In genomic region chr9:77600810-77601209, GRCh38 we compare ENCODE assay signal across 20 cellular contexts. TPM values are rescaled to one million over a fixed set of nuclear protein-coding genes. Genes with fewer than 3 reads are reported as not detected.
DNase-seq lines count a peak whose midpoint lies in the region; ATAC-seq and TF ChIP-seq lines count a peak whose summit lies in the region.
"Had no signal": no experiment of that assay in that cellular context is flagged by ENCODE, and none has a peak within 500 bp of the region (broad histone marks: within the 10 kb centered on the region; RNA-seq: fewer than 3 reads in every experiment).

No MANE protein-coding gene starts in this region.

- no peak overlapping the region for H4K8ac ChIP-seq in H9 (replicated peaks; ENCODE audit: insufficient read length, low read depth, low read length)

- peaks cover 1% of the 10 kb centered on the region for H3K79me2 ChIP-seq in H9 (ENCODE audit: insufficient read depth, low read length)

- no peak overlapping the region for H2BK20ac ChIP-seq in H9 (ENCODE audit: low read depth, low read length, poor library complexity, severe bottlenecking)

- no peak overlapping the region for H4K5ac ChIP-seq in H9 (ENCODE audit: insufficient read length, low read depth, low read length)

- no peak overlapping the region for H3K14ac ChIP-seq in H9 (ENCODE audit: insufficient read depth, low read length)

- no peak overlapping the region for H3K23ac ChIP-seq in H9 (ENCODE audit: insufficient read length, low read depth, low read length)

- no peak overlapping the region for H2BK15ac ChIP-seq in H9 (ENCODE audit: low read depth, low read length)

- H3K36me3 Mint-ChIP-seq in H9 (ENCODE audit: insufficient read depth in 1 of 3, low read depth in 3 of 3) (no peaks in the 10 kb centered on the region; a peak in 1 of 7 replicates), WTC11 (no peaks in the 10 kb centered on the region)
- no peaks in the 10 kb centered on the region for H3K36me3 Mint-ChIP-seq in effector memory CD8-positive, alpha-beta T cell (ENCODE audit: insufficient read depth)
- H3K36me3 Mint-ChIP-seq: CD4-positive, CD25-positive, alpha-beta regulatory T cell; CD8-positive, alpha-beta memory T cell had no signal

- TF ChIP-seq CTCF in H9 (conservative IDR thresholded peaks at IDR 0.05): no peak
- TF ChIP-seq CTCF in WTC11 (IDR thresholded peaks at IDR 0.05): no peak
- no peak for TF ChIP-seq CTCF in esophagus muscularis mucosa (IDR thresholded peaks at IDR 0.05)

- POLR2A ChIA-PET in WTC11 (lab: Charles Lee): no interaction called here

- no peak overlapping the region for H3K4me3 ChIP-seq in esophagus muscularis mucosa

- no peak overlapping the region for H4K91ac ChIP-seq in H9 (ENCODE audit: insufficient read length, low read depth, low read length)

- WGBS in H9 (ENCODE audit: extremely low coverage, insufficient read length, low lambda C conversion rate): no CpG with 5 or more reads among the region's 18 CpGs
- WGBS in esophagus muscularis mucosa: 93% methylated on average over 18 of the region's 18 CpGs

- no peak overlapping the region for H3K4me2 ChIP-seq in H9 (ENCODE audit: insufficient read depth, insufficient read length, low read length)

- H3K79me1 ChIP-seq in H9 (ENCODE audit: insufficient read depth, low read depth, low read length, poor library complexity, severe bottlenecking): no peaks in the 10 kb centered on the region

- no peak overlapping the region; a peak in 1 of 5 replicates for H3K4me3 Mint-ChIP-seq in H9
- no peak overlapping the region for H3K4me3 Mint-ChIP-seq in WTC11
- H3K4me3 Mint-ChIP-seq in effector memory CD8-positive, alpha-beta T cell: no peak overlapping the region
- H3K4me3 Mint-ChIP-seq: CD4-positive, CD25-positive, alpha-beta regulatory T cell; CD8-positive, alpha-beta memory T cell had no signal

- no peak overlapping the region for H3K18ac ChIP-seq in H9 (ENCODE audit: insufficient read length, low read depth, low read length)

- TF ChIP-seq POLR2A in esophagus muscularis mucosa (IDR thresholded peaks at IDR 0.05; ENCODE audit: low read depth): no peak

- peak; percentile 19 for DNase-seq in Daoy (ENCODE audit: low read depth)
- no peak for DNase-seq in H9
- DNase-seq in WTC11 (ENCODE audit: low spot score): no peak
- peak; percentile 77 for DNase-seq in esophagus muscularis mucosa (ENCODE audit: extremely low spot score)
- DNase-seq in COLO829 (ENCODE audit: low spot score): no peak
- DNase-seq in DMS 273 treated with DMSO at 0.1 percent for 48 hours (lab: John Stamatoyannopoulos, UW): no peak
- no peak for DNase-seq in NCI-H526 treated with DMSO at 0.1 percent for 48 hours (lab: John Stamatoyannopoulos, UW)
- DNase-seq in effector memory CD8-positive, alpha-beta T cell: no peak
- DNase-seq: ACHN; Caco-2; CD4-positive, CD25-positive, alpha-beta regulatory T cell; CD8-positive, alpha-beta memory T cell; DMS153; DMS79; GF-D8; HCEC 1CT; IMR-90; KBM-7 had no signal

- H3K27me3 Mint-ChIP-seq in H9 (ENCODE audit: low read depth): no peaks in the 10 kb centered on the region
- H3K27me3 Mint-ChIP-seq in WTC11 (ENCODE audit: low read depth): no peaks in the 10 kb centered on the region
- H3K27me3 Mint-ChIP-seq in effector memory CD8-positive, alpha-beta T cell: peaks cover 10 to 37% of the 10 kb centered on the region in 2 donors

- CTCF ChIA-PET in WTC11 (lab: Charles Lee): interaction anchor here (1.1 kb wide), 1 partner anchor 144 kb away, joined by 3 read pairs; no protein-coding TSS in a partner anchor

- H3K9ac ChIP-seq in H9 (ENCODE audit: extremely low read depth, insufficient read length, low read length): no peak overlapping the region

- H2BK120ac ChIP-seq in H9 (ENCODE audit: low read depth, low read length, poor library complexity, severe bottlenecking): no peak overlapping the region

- H3K27me3 ChIP-seq in H9 (ENCODE audit: insufficient read depth, low read length) (no peaks in the 10 kb centered on the region), esophagus muscularis mucosa (no peaks in the 10 kb centered on the region)
- H3K27me3 ChIP-seq: BE2C had no signal

- H2BK5ac ChIP-seq in H9 (ENCODE audit: insufficient read length, low read length): no peak overlapping the region

- H3K9me3 ChIP-seq in H9 (ENCODE audit: control insufficient read depth, low read depth, low read length) (no peaks in the 10 kb centered on the region), esophagus muscularis mucosa (no peaks in the 10 kb centered on the region)
- H3K9me3 ChIP-seq: BE2C, Caco-2 had no signal

- H2BK12ac ChIP-seq in H9 (ENCODE audit: insufficient read length, low read depth, low read length): no peak overlapping the region

- no peak overlapping the region for H3T11ph ChIP-seq in H9 (ENCODE audit: low read length)

- intact Hi-C loops in esophagus muscularis mucosa (cut with DNase I): no loop called here

- H2AK5ac ChIP-seq in H9 (ENCODE audit: insufficient read length, low read length): no peak overlapping the region

- H3K27ac Mint-ChIP-seq in H9 (peak overlapping the region; percentile 12 to 80 (median 42); a peak in 4 of 7 replicates), WTC11 (peak overlapping the region; percentile 65)
- H3K27ac Mint-ChIP-seq in effector memory CD8-positive, alpha-beta T cell: no peak overlapping the region
- H3K27ac Mint-ChIP-seq: CD4-positive, CD25-positive, alpha-beta regulatory T cell; CD8-positive, alpha-beta memory T cell had no signal

- no peaks in the 10 kb centered on the region for H4K20me1 ChIP-seq in H9 (ENCODE audit: control insufficient read depth, insufficient read depth, insufficient read length)

- no peak for ATAC-seq in WTC11
- no peak for ATAC-seq in effector memory CD8-positive, alpha-beta T cell (replicated peaks)

- H3K4ac ChIP-seq in H9 (ENCODE audit: low read depth, low read length): no peak overlapping the region

- no peak overlapping the region for H3K27ac ChIP-seq in H9 (ENCODE audit: insufficient read length, low read depth, low read length)
- no peak overlapping the region for H3K27ac ChIP-seq in esophagus muscularis mucosa (replicated peaks in 1 of 4)

- H3K4me1 ChIP-seq in H9 (ENCODE audit: insufficient read depth, low read length): peaks cover 17% of the 10 kb centered on the region
- peaks cover 21 to 47% (median 43%) of the 10 kb centered on the region in 4 donors for H3K4me1 ChIP-seq in esophagus muscularis mucosa
- H3K4me1 ChIP-seq: Caco-2 had no signal

- H3K56ac ChIP-seq in H9 (ENCODE audit: insufficient read length, low read depth, low read length): no peak overlapping the region

- peaks cover 30 to 35% of the 10 kb centered on the region in 2 experiments for H3K4me1 Mint-ChIP-seq in H9
- H3K4me1 Mint-ChIP-seq in WTC11: peaks cover 86% of the 10 kb centered on the region
- H3K4me1 Mint-ChIP-seq in effector memory CD8-positive, alpha-beta T cell (ENCODE audit: low read depth in 2 of 2): no peaks in the 10 kb centered on the region
- H3K4me1 Mint-ChIP-seq: CD8-positive, alpha-beta memory T cell had no signal

- no peaks in the 10 kb centered on the region for H3K23me2 ChIP-seq in H9 (ENCODE audit: insufficient read length, low read depth, low read length, poor library complexity, severe bottlenecking)

- no peaks in the 10 kb centered on the region for H3K36me3 ChIP-seq in esophagus muscularis mucosa
- H3K36me3 ChIP-seq: BE2C had no signal

- TF ChIP-seq EP300 in esophagus muscularis mucosa (IDR thresholded peaks at IDR 0.05): no peak

- no peak overlapping the region for H2AFZ ChIP-seq in H9 (ENCODE audit: low read length)

- H3K9me3 Mint-ChIP-seq in H9 (no peaks in the 10 kb centered on the region), WTC11 (no peaks in the 10 kb centered on the region)
- no peaks in the 10 kb centered on the region for H3K9me3 Mint-ChIP-seq in effector memory CD8-positive, alpha-beta T cell

TF ChIP-seq in WTC11, 78 proteins besides CTCF, POLR2A, EP300 and RAD21 (continues in another document):
- TF ChIP-seq KAT7 (CRISPR knock-in tag; IDR thresholded peaks at IDR 0.05; ENCODE audit: borderline replicate concordance) (no peak), FOXP4 (CRISPR knock-in tag; IDR thresholded peaks at IDR 0.05) (no peak), ZBTB21 (CRISPR knock-in tag; IDR thresholded peaks at IDR 0.05; ENCODE audit: borderline replicate concordance) (no peak), SMAD4 (CRISPR knock-in tag; IDR thresholded peaks at IDR 0.05) (no peak), USF2 (CRISPR knock-in tag; IDR thresholded peaks at IDR 0.05) (no peak)

RNA-seq across cellular contexts. Expression of gene GNA14, which starts 47.3 kb away (rescaled TPM):
- total RNA-seq in Daoy (2014; rRNA removed; shearing (Covaris generic)): 0.23 and 0.48 TPM in 2 replicates
- 0.37 and 0.48 TPM in 2 replicates for total RNA-seq in H9 (2021)
- 20.4 to 26.7 TPM (median 21.0 TPM) in 3 replicates for total RNA-seq in WTC11 (2021)
- 1 to 10 TPM; 4.7 to 9.4 (median 7.4) TPM for total RNA-seq in esophagus muscularis mucosa
- total RNA-seq: A172; Caco-2; CD4-positive, CD25-positive, alpha-beta regulatory T cell; CD8-positive, alpha-beta memory T cell had no signal

Comparison
In these comparisons a context has a peak if more than half of its experiments do, and no peak if none do; other contexts are left out.
1. DNase-seq: peak in Daoy (single experiment) and esophagus muscularis mucosa (single experiment); none in H9 (single experiment), WTC11 (single experiment), COLO829 (single experiment), DMS 273 treated with DMSO at 0.1 percent for 48 hours (single experiment), NCI-H526 treated with DMSO at 0.1 percent for 48 hours (single experiment) and effector memory CD8-positive, alpha-beta T cell (0 of 3).
2. H3K27ac Mint-ChIP-seq: peak in H9 (3 of 3) and WTC11 (single experiment); none in effector memory CD8-positive, alpha-beta T cell (0 of 2).